Comparison of ENCODE assay signal across 1 cellular context in genomic region chr1:151946366-151946764, GRCh38.
TF ChIP-seq lines count a peak whose summit lies in the region.

No MANE protein-coding gene starts in this region.

TF ChIP-seq in HepG2, 621 proteins besides CTCF, POLR2A, EP300 and RAD21:
- TF ChIP-seq, protein P1, sequence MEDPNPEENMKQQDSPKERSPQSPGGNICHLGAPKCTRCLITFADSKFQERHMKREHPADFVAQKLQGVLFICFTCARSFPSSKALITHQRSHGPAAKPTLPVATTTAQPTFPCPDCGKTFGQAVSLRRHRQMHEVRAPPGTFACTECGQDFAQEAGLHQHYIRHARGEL (CRISPR knock-in tag; IDR thresholded peaks at IDR 0.05), result no peak
- TF ChIP-seq CEBPB (IDR thresholded peaks at IDR 0.05; ENCODE audit: borderline replicate concordance, low read depth, low read length), result 0 out of 2 replicates have a peak, but pooled peaks have one; percentile 11
